ENCODE assay signal across 1 cellular context in the genomic region with DNA sequence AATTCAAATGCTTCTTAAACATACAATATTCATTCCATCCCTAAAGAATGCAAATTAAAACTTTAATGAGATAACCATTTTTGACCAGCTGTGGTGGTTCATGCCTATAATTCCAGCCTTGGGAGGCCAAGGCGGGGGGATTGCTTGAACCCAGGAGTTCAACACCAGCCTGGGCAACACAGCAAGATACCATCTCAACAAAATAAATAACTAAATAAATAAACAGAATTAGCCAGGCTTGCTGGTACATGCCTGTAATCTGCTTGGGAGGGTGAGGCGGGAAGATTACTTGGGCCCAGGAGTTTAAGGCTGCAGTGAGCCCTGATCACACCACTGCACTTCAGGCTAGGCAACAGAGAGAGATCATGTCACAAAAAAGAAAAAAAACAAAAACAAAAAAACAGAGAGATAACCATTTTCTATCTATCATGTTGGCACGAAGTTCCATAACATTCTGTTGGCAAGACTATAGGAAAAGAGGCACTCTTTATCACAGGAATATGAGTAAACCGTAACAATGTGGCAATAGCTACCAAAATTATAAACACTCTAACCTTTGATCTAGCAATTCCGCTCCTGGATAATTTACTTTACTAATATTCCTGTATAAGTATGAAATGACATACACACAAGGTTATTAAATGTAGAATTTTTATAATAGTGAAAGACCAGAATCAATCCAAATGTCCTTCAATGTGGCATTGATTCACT.
TF ChIP-seq lines count a peak whose summit lies in the region.

No MANE protein-coding gene starts in this region.

TF ChIP-seq in HEK293, 187 proteins besides CTCF, POLR2A, EP300 and RAD21 (continued from another document and continues in another):
- TF ChIP-seq, protein P1, sequence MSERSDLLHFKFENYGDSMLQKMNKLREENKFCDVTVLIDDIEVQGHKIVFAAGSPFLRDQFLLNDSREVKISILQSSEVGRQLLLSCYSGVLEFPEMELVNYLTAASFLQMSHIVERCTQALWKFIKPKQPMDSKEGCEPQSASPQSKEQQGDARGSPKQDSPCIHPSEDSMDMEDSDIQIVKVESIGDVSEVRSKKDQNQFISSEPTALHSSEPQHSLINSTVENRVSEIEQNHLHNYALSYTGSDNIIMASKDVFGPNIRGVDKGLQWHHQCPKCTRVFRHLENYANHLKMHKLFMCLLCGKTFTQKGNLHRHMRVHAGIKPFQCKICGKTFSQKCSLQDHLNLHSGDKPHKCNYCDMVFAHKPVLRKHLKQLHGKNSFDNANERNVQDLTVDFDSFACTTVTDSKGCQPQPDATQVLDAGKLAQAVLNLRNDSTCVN (tag by site-specific recombination; optimal IDR thresholded peaks at IDR 0.05): no peak
- TF ChIP-seq, protein P2, sequence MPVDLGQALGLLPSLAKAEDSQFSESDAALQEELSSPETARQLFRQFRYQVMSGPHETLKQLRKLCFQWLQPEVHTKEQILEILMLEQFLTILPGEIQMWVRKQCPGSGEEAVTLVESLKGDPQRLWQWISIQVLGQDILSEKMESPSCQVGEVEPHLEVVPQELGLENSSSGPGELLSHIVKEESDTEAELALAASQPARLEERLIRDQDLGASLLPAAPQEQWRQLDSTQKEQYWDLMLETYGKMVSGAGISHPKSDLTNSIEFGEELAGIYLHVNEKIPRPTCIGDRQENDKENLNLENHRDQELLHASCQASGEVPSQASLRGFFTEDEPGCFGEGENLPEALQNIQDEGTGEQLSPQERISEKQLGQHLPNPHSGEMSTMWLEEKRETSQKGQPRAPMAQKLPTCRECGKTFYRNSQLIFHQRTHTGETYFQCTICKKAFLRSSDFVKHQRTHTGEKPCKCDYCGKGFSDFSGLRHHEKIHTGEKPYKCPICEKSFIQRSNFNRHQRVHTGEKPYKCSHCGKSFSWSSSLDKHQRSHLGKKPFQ (tag by site-specific recombination; IDR thresholded peaks at IDR 0.05): peak; percentile 40; the same call in 1 of the 2 replicates
- TF ChIP-seq ZNF341 (tag by site-specific recombination; IDR thresholded peaks at IDR 0.05; ENCODE audit: low read depth) (no peak), ZNF585B (tag by site-specific recombination; IDR thresholded peaks at IDR 0.05) (no peak), ZNF184 (tag by site-specific recombination; IDR thresholded peaks at IDR 0.05) (no peak), ZNF23 (tag by site-specific recombination; IDR thresholded peaks at IDR 0.05; ENCODE audit: borderline replicate concordance) (no peak), TRIM28 (IDR thresholded peaks at IDR 0.05; ENCODE audit: borderline replicate concordance, low read length) (no peak), ZNF830 (tag by site-specific recombination; IDR thresholded peaks at IDR 0.05; ENCODE audit: low read depth) (no peak), ZNF223 (tag by site-specific recombination; IDR thresholded peaks at IDR 0.05) (no peak), PATZ1 (tag by site-specific recombination; IDR thresholded peaks at IDR 0.05) (no peak), ZNF558 (tag by site-specific recombination; IDR thresholded peaks at IDR 0.05) (no peak), HIC1 (tag by site-specific recombination; IDR thresholded peaks at IDR 0.05) (no peak), OVOL3 (tag by site-specific recombination; IDR thresholded peaks at IDR 0.05) (no peak), ZNF221 (tag by site-specific recombination; IDR thresholded peaks at IDR 0.05; ENCODE audit: borderline replicate concordance) (no peak), ZXDB (tag by site-specific recombination; IDR thresholded peaks at IDR 0.05) (0 out of 2 replicates have a peak, but pooled peaks have one; percentile 16), ZNF473 (tag by site-specific recombination; IDR thresholded peaks at IDR 0.05) (no peak), KLF17 (tag by site-specific recombination; IDR thresholded peaks at IDR 0.05) (no peak), FEZF1 (tag by site-specific recombination; IDR thresholded peaks at IDR 0.05) (no peak), ZBTB7A (tag by site-specific recombination; IDR thresholded peaks at IDR 0.05; ENCODE audit: low read depth) (no peak), ZNF555 (tag by site-specific recombination; conservative IDR thresholded peaks at IDR 0.05) (no peak), ZNF510 (tag by site-specific recombination; IDR thresholded peaks at IDR 0.05; ENCODE audit: insufficient replicate concordance) (no peak), ZNF404 (tag by site-specific recombination; IDR thresholded peaks at IDR 0.05) (no peak), ZNF777 (tag by site-specific recombination; IDR thresholded peaks at IDR 0.05; ENCODE audit: borderline replicate concordance) (no peak), ZNF639 (tag by site-specific recombination; IDR thresholded peaks at IDR 0.05) (no peak; the same call in 1 of the 2 replicates), ZNF596 (tag by site-specific recombination; IDR thresholded peaks at IDR 0.05) (no peak), ZNF600 (tag by site-specific recombination; IDR thresholded peaks at IDR 0.05) (peak; percentile 64; the same call in 1 of the 2 replicates), ZNF792 (tag by site-specific recombination; IDR thresholded peaks at IDR 0.05) (no peak), BCL11B (tag by site-specific recombination; IDR thresholded peaks at IDR 0.05; ENCODE audit: low read depth) (no peak), ZNF140 (tag by site-specific recombination; IDR thresholded peaks at IDR 0.05) (peak; percentile 98), ZNF521 (tag by site-specific recombination; IDR thresholded peaks at IDR 0.05) (no peak), ZNF561 (tag by site-specific recombination; IDR thresholded peaks at IDR 0.05; ENCODE audit: borderline replicate concordance) (no peak), ZNF664 (tag by site-specific recombination; IDR thresholded peaks at IDR 0.05) (peak; percentile 86)
- TF ChIP-seq, protein P3, sequence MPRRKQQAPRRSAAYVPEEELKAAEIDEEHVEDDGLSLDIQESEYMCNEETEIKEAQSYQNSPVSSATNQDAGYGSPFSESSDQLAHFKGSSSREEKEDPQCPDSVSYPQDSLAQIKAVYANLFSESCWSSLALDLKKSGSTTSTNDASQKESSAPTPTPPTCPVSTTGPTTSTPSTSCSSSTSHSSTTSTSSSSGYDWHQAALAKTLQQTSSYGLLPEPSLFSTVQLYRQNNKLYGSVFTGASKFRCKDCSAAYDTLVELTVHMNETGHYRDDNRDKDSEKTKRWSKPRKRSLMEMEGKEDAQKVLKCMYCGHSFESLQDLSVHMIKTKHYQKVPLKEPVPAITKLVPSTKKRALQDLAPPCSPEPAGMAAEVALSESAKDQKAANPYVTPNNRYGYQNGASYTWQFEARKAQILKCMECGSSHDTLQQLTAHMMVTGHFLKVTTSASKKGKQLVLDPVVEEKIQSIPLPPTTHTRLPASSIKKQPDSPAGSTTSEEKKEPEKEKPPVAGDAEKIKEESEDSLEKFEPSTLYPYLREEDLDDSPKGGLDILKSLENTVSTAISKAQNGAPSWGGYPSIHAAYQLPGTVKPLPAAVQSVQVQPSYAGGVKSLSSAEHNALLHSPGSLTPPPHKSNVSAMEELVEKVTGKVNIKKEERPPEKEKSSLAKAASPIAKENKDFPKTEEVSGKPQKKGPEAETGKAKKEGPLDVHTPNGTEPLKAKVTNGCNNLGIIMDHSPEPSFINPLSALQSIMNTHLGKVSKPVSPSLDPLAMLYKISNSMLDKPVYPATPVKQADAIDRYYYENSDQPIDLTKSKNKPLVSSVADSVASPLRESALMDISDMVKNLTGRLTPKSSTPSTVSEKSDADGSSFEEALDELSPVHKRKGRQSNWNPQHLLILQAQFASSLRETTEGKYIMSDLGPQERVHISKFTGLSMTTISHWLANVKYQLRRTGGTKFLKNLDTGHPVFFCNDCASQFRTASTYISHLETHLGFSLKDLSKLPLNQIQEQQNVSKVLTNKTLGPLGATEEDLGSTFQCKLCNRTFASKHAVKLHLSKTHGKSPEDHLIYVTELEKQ (tag by site-specific recombination; IDR thresholded peaks at IDR 0.05; ENCODE audit: borderline replicate concordance): no peak
- TF ChIP-seq, protein P4, sequence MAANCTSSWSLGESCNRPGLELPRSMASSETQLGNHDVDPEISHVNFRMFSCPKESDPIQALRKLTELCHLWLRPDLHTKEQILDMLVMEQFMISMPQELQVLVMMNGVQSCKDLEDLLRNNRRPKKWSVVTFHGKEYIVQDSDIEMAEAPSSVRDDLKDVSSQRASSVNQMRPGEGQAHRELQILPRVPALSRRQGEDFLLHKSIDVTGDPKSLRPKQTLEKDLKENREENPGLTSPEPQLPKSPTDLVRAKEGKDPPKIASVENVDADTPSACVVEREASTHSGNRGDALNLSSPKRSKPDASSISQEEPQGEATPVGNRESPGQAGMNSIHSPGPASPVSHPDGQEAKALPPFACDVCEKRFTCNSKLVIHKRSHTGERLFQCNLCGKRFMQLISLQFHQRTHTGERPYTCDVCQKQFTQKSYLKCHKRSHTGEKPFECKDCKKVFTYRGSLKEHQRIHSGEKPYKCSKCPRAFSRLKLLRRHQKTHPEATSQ (tag by site-specific recombination; IDR thresholded peaks at IDR 0.05): no peak
- TF ChIP-seq, protein P5, sequence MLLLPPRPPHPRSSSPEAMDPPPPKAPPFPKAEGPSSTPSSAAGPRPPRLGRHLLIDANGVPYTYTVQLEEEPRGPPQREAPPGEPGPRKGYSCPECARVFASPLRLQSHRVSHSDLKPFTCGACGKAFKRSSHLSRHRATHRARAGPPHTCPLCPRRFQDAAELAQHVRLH (tag by site-specific recombination; IDR thresholded peaks at IDR 0.05): no peak
